ENCODE assay signal across 35 cellular contexts in the genomic region with DNA sequence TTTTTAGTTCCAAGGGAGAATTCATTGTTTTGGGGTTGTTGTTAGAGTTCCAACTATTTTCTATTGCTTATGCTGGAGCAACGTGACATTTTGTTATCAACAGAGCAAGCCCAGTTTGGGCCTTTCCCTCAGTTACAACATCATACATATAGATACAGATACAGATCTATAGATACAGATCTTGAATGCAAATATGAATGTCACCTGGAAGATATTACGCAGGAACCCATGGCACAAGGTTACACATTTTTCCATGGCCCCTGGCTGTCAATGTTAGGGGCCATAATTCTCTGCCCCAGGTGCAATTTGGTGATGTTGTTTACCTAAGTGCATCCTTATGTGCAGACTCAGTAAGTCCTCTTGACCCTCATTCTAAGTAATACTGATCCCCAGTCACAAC.
"Had no signal": no experiment of that assay in that cellular context is flagged by ENCODE, and none has a peak within 500 bp of the region (broad histone marks: within the 10 kb centered on the region; RNA-seq: fewer than 3 reads in every experiment).

No MANE protein-coding gene starts in this region.

- H3K9me3 Mint-ChIP-seq: activated B cell treated with CpG ODN at 0.5 μM for 24 hours; activated CD4-positive, alpha-beta memory T cell treated with anti-CD3 and anti-CD28 coated beads for 36 hours; activated CD4-positive, alpha-beta T cell treated with anti-CD3 and anti-CD28 coated beads, Interleukin-2, amount 10 ng/mL, durations not matched to agents 24 days and 14 days; activated CD8-positive, alpha-beta T cell treated with anti-CD3 and anti-CD28 coated beads for 36 hours; activated naive CD4-positive, alpha-beta T cell treated with anti-CD3 and anti-CD28 coated beads for 36 hours; activated naive CD4-positive, alpha-beta T cell treated with anti-CD3 and anti-CD28 coated beads, Interleukin-2, amount 50 U/mL, for 72 hours; activated naive CD8-positive, alpha-beta T cell treated with anti-CD3 and anti-CD28 coated beads for 36 hours; activated T-cell treated with anti-CD3 and anti-CD28 coated beads, Interleukin-2, amount 50 U/mL, for 4 hours; activated T-cell treated with anti-CD3 and anti-CD28 coated beads, Interleukin-2, amount 50 U/mL, for 72 hours; activated T-helper 1 cell treated with anti-CD3 and anti-CD28 coated beads, Interleukin-12 subunit alpha, Interleukin-12 subunit beta, Interleukin-2, Interleukin-4 antibody, amounts not matched to agents 30 ng/mL and 10 ng/mL and 1 ng/mL, durations not matched to agents 14 hours and 24 hours and 36 hours; activated T-helper 17 cell treated with anti-CD3 and anti-CD28 coated beads, Interleukin-2, amount 50 U/mL, for 72 hours; T-helper 1 cell treated with Interleukin-12 subunit alpha and Interleukin-12 subunit beta and Interleukin-4 antibody, amounts not matched to agents 30 μg/mL and 1 μg/mL, for 36 hours; T-helper 2 cell treated with Interferon-gamma antibody and Interleukin-4, amounts not matched to agents 5 μg/mL and 100 μg/mL, for 36 hours had no signal

- H3K27ac ChIP-seq: adrenal gland, body of pancreas, brain microvascular endothelial cell, breast epithelium, VCaP had no signal

- H3K4me3 ChIP-seq: adrenal gland, body of pancreas, breast epithelium had no signal

- DNase-seq: activated B cell treated with CpG ODN at 0.5 μM for 24 hours; activated CD4-positive, alpha-beta memory T cell treated with anti-CD3 and anti-CD28 coated beads for 36 hours; activated CD4-positive, alpha-beta T cell treated with anti-CD3 and anti-CD28 coated beads for 4 hours; activated CD4-positive, alpha-beta T cell treated with anti-CD3 and anti-CD28 coated beads, Interleukin-2, amount 10 ng/mL, durations not matched to agents 24 days and 14 days; activated CD4-positive, alpha-beta T cell treated with anti-CD3 and anti-CD28 coated beads, Interleukin-2, amount 50 U/mL, for 1 hour; activated CD4-positive, alpha-beta T cell treated with anti-CD3 and anti-CD28 coated beads, Interleukin-2, amount 50 U/mL, for 4 hours; activated CD4-positive, CD25-positive, alpha-beta regulatory T cell treated with anti-CD3 and anti-CD28 coated beads, Interleukin-2, amount 50 U/mL, for 72 hours; activated CD8-positive, alpha-beta memory T cell treated with anti-CD3 and anti-CD28 coated beads, Interleukin-2, amount 50 U/mL, for 4 hours; activated CD8-positive, alpha-beta T cell treated with anti-CD3 and anti-CD28 coated beads for 36 hours; activated effector memory CD4-positive, alpha-beta T cell treated with anti-CD3 and anti-CD28 coated beads, Interleukin-2, amount 50 U/mL, for 16 hours; activated gamma-delta T cell treated with Interleukin-2 at 50 U/mL for 16 hours; activated naive CD4-positive, alpha-beta T cell; activated naive CD4-positive, alpha-beta T cell treated with anti-CD3 and anti-CD28 coated beads for 36 hours; activated naive CD4-positive, alpha-beta T cell treated with anti-CD3 and anti-CD28 coated beads, Interleukin-2, amount 50 U/mL, for 16 hours; activated naive CD8-positive, alpha-beta T cell treated with anti-CD3 and anti-CD28 coated beads for 36 hours; activated T-cell treated with anti-CD3 and anti-CD28 coated beads for 4 hours; activated T-cell treated with anti-CD3 and anti-CD28 coated beads, Interleukin-2, amount 50 U/mL, for 1 hour; activated T-cell treated with anti-CD3 and anti-CD28 coated beads, Interleukin-2, amount 50 U/mL, for 4 hours; activated T-cell treated with anti-CD3 and anti-CD28 coated beads, Interleukin-2, amount 50 U/mL, for 72 hours; adrenal gland; amniotic stem cell; aorta; body of pancreas; brain microvascular endothelial cell; central memory CD4-positive, alpha-beta T cell; T-helper 1 cell; T-helper 2 cell; T-helper 9 cell had no signal

- H3K36me3 ChIP-seq: adrenal gland, brain microvascular endothelial cell, breast epithelium had no signal

- H3K27me3 ChIP-seq: adrenal gland, body of pancreas, brain microvascular endothelial cell, breast epithelium had no signal

- ATAC-seq: activated CD8-positive, alpha-beta T cell treated with anti-CD3 and anti-CD28 coated beads for 36 hours; activated naive CD4-positive, alpha-beta T cell treated with anti-CD3 and anti-CD28 coated beads, Interleukin-2, amount 50 U/mL, for 72 hours; activated T-cell treated with anti-CD3 and anti-CD28 coated beads, Interleukin-2, amount 50 U/mL, for 4 hours; activated T-cell treated with anti-CD3 and anti-CD28 coated beads, Interleukin-2, amount 50 U/mL, for 72 hours; activated T-helper 17 cell treated with anti-CD3 and anti-CD28 coated beads, Interleukin-2, amount 50 U/mL, for 72 hours; body of pancreas had no signal

- H3K36me3 Mint-ChIP-seq: activated CD4-positive, alpha-beta memory T cell treated with anti-CD3 and anti-CD28 coated beads for 36 hours; activated naive CD4-positive, alpha-beta T cell treated with anti-CD3 and anti-CD28 coated beads, Interleukin-2, amount 50 U/mL, for 72 hours; activated naive CD8-positive, alpha-beta T cell treated with anti-CD3 and anti-CD28 coated beads for 36 hours had no signal

- H3K27ac Mint-ChIP-seq: activated B cell treated with CpG ODN at 0.5 μM for 24 hours; activated CD4-positive, alpha-beta memory T cell treated with anti-CD3 and anti-CD28 coated beads for 36 hours; activated CD4-positive, alpha-beta T cell treated with anti-CD3 and anti-CD28 coated beads, Interleukin-2, amount 10 ng/mL, durations not matched to agents 24 days and 14 days; activated CD8-positive, alpha-beta T cell treated with anti-CD3 and anti-CD28 coated beads for 36 hours; activated naive CD4-positive, alpha-beta T cell treated with anti-CD3 and anti-CD28 coated beads for 36 hours; activated naive CD4-positive, alpha-beta T cell treated with anti-CD3 and anti-CD28 coated beads, Interleukin-2, amount 50 U/mL, for 72 hours; activated naive CD8-positive, alpha-beta T cell treated with anti-CD3 and anti-CD28 coated beads for 36 hours; activated T-cell treated with anti-CD3 and anti-CD28 coated beads, Interleukin-2, amount 50 U/mL, for 72 hours; activated T-helper 1 cell treated with anti-CD3 and anti-CD28 coated beads, Interleukin-12 subunit alpha, Interleukin-12 subunit beta, Interleukin-2, Interleukin-4 antibody, amounts not matched to agents 30 ng/mL and 10 ng/mL and 1 ng/mL, durations not matched to agents 14 hours and 24 hours and 36 hours; activated T-helper 17 cell treated with anti-CD3 and anti-CD28 coated beads, Interleukin-2, amount 50 U/mL, for 72 hours; T-helper 1 cell treated with Interleukin-12 subunit alpha and Interleukin-12 subunit beta and Interleukin-4 antibody, amounts not matched to agents 30 μg/mL and 1 μg/mL, for 36 hours; T-helper 2 cell treated with Interferon-gamma antibody and Interleukin-4, amounts not matched to agents 5 μg/mL and 100 μg/mL, for 36 hours had no signal

- H3K4me1 Mint-ChIP-seq: activated T-helper 17 cell treated with anti-CD3 and anti-CD28 coated beads, Interleukin-2, amount 50 U/mL, for 72 hours had no signal

- H3K9me3 ChIP-seq: adrenal gland, body of pancreas, breast epithelium had no signal

- H3K4me3 Mint-ChIP-seq: activated B cell treated with CpG ODN at 0.5 μM for 24 hours; activated CD4-positive, alpha-beta memory T cell treated with anti-CD3 and anti-CD28 coated beads for 36 hours; activated CD4-positive, alpha-beta T cell treated with anti-CD3 and anti-CD28 coated beads, Interleukin-2, amount 10 ng/mL, durations not matched to agents 24 days and 14 days; activated CD8-positive, alpha-beta T cell treated with anti-CD3 and anti-CD28 coated beads for 36 hours; activated naive CD4-positive, alpha-beta T cell treated with anti-CD3 and anti-CD28 coated beads for 36 hours; activated naive CD8-positive, alpha-beta T cell treated with anti-CD3 and anti-CD28 coated beads for 36 hours; activated T-cell treated with anti-CD3 and anti-CD28 coated beads, Interleukin-2, amount 50 U/mL, for 4 hours; activated T-cell treated with anti-CD3 and anti-CD28 coated beads, Interleukin-2, amount 50 U/mL, for 72 hours; activated T-helper 1 cell treated with anti-CD3 and anti-CD28 coated beads, Interleukin-12 subunit alpha, Interleukin-12 subunit beta, Interleukin-2, Interleukin-4 antibody, amounts not matched to agents 30 ng/mL and 10 ng/mL and 1 ng/mL, durations not matched to agents 14 hours and 24 hours and 36 hours; activated T-helper 17 cell treated with anti-CD3 and anti-CD28 coated beads, Interleukin-2, amount 50 U/mL, for 72 hours; T-helper 1 cell treated with Interleukin-12 subunit alpha and Interleukin-12 subunit beta and Interleukin-4 antibody, amounts not matched to agents 30 μg/mL and 1 μg/mL, for 36 hours; T-helper 2 cell treated with Interferon-gamma antibody and Interleukin-4, amounts not matched to agents 5 μg/mL and 100 μg/mL, for 36 hours had no signal
